30 cellular contexts compared by ENCODE assay signal in genomic region chr2:152005612-152006011, GRCh38.
"Had no signal": no experiment of that assay in that cellular context is flagged by ENCODE, and none has a peak within 500 bp of the region (broad histone marks: within the 10 kb centered on the region; RNA-seq: fewer than 3 reads in every experiment).

No MANE protein-coding gene starts in this region.

- H3K27ac Mint-ChIP-seq: activated naive CD4-positive, alpha-beta T cell treated with anti-CD3 and anti-CD28 coated beads, Interleukin-2, amount 10 ng/mL, durations not matched to agents 7 days and 5 days; activated naive CD8-positive, alpha-beta T cell treated with anti-CD3 and anti-CD28 coated beads, Interleukin-2, amount 10 ng/mL, durations not matched to agents 7 days and 5 days; activated T-helper 1 cell treated with anti-CD3 and anti-CD28 coated beads, Interleukin-12 subunit alpha, Interleukin-12 subunit beta, Interleukin-2, Interleukin-4 antibody, amounts not matched to agents 30 ng/mL and 10 ng/mL and 1 ng/mL, durations not matched to agents 14 hours and 24 hours and 36 hours; brain; natural killer cell; neural progenitor cell; stimulated activated effector memory CD8-positive, alpha-beta T cell treated with anti-CD3 and anti-CD28 coated beads, Interleukin-12 subunit alpha, Interleukin-12 subunit beta, amount 100 ng/mL, for 72 hours; stimulated activated naive CD8-positive, alpha-beta T cell treated with anti-CD3 and anti-CD28 coated beads, Interleukin-15, amount 100 ng/mL, for 72 hours had no signal

- H3K4me3 Mint-ChIP-seq: activated naive CD4-positive, alpha-beta T cell treated with anti-CD3 and anti-CD28 coated beads, Interleukin-2, amount 10 ng/mL, durations not matched to agents 7 days and 5 days; activated naive CD8-positive, alpha-beta T cell treated with anti-CD3 and anti-CD28 coated beads, Interleukin-2, amount 10 ng/mL, durations not matched to agents 7 days and 5 days; activated T-helper 1 cell treated with anti-CD3 and anti-CD28 coated beads, Interleukin-12 subunit alpha, Interleukin-12 subunit beta, Interleukin-2, Interleukin-4 antibody, amounts not matched to agents 30 ng/mL and 10 ng/mL and 1 ng/mL, durations not matched to agents 14 hours and 24 hours and 36 hours; brain; natural killer cell; neural progenitor cell; stimulated activated effector memory CD8-positive, alpha-beta T cell treated with anti-CD3 and anti-CD28 coated beads, Interleukin-12 subunit alpha, Interleukin-12 subunit beta, amount 100 ng/mL, for 72 hours; stimulated activated naive CD8-positive, alpha-beta T cell treated with anti-CD3 and anti-CD28 coated beads, Interleukin-15, amount 100 ng/mL, for 72 hours had no signal

- ATAC-seq: gastrocnemius medialis; stimulated activated effector memory CD8-positive, alpha-beta T cell treated with anti-CD3 and anti-CD28 coated beads, Interleukin-12 subunit alpha, Interleukin-12 subunit beta, amount 100 ng/mL, for 72 hours; stimulated activated naive CD8-positive, alpha-beta T cell treated with anti-CD3 and anti-CD28 coated beads, Interleukin-15, amount 100 ng/mL, for 72 hours had no signal

- H3K9me3 ChIP-seq: ascending aorta, colonic mucosa, gastrocnemius medialis, left ventricle myocardium inferior, psoas muscle, sigmoid colon, thyroid gland, upper lobe of left lung had no signal

- DNase-seq: activated CD4-positive, alpha-beta T cell treated with anti-CD3 and anti-CD28 coated beads for 48 hours; activated CD4-positive, alpha-beta T cell treated with anti-CD3 and anti-CD28 coated beads, Interleukin-2, amount 50 U/mL, for 48 hours; activated CD8-positive, alpha-beta memory T cell treated with anti-CD3 and anti-CD28 coated beads, Interleukin-2, amount 50 U/mL, for 4 hours; activated effector memory CD4-positive, alpha-beta T cell treated with anti-CD3 and anti-CD28 coated beads, Interleukin-2, amount 50 U/mL, for 16 hours; activated naive CD4-positive, alpha-beta T cell treated with anti-CD3 and anti-CD28 coated beads, Interleukin-2, amount 10 ng/mL, durations not matched to agents 7 days and 5 days; activated naive CD8-positive, alpha-beta T cell treated with anti-CD3 and anti-CD28 coated beads, Interleukin-2, amount 10 ng/mL, durations not matched to agents 7 days and 5 days; activated T-cell treated with anti-CD3 and anti-CD28 coated beads, Interleukin-2, amount 50 U/mL, for 1 hour; cerebellar nuclear complex; colonic mucosa; effector CD8-positive, alpha-beta T cell; gastrocnemius medialis; islet precursor cell; left ventricle myocardium inferior; mesendoderm; natural killer cell; occipital lobe; psoas muscle; sigmoid colon; small intestine; stimulated activated CD4-positive, alpha-beta T cell treated with anti-CD3 and anti-CD28 coated beads, Interleukin-4, amount 100 ng/mL, for 24 hours; stimulated activated naive CD8-positive, alpha-beta T cell treated with anti-CD3 and anti-CD28 coated beads, Interleukin-15, amount 100 ng/mL, for 72 hours; substantia nigra; thyroid gland; upper lobe of left lung; WERI-Rb-1 had no signal

- H3K27me3 Mint-ChIP-seq: brain; stimulated activated naive CD8-positive, alpha-beta T cell treated with anti-CD3 and anti-CD28 coated beads, Interleukin-15, amount 100 ng/mL, for 72 hours had no signal

- H3K36me3 Mint-ChIP-seq: activated naive CD4-positive, alpha-beta T cell treated with anti-CD3 and anti-CD28 coated beads, Interleukin-2, amount 10 ng/mL, durations not matched to agents 7 days and 5 days; activated naive CD8-positive, alpha-beta T cell treated with anti-CD3 and anti-CD28 coated beads, Interleukin-2, amount 10 ng/mL, durations not matched to agents 7 days and 5 days; brain; natural killer cell; neural progenitor cell; stimulated activated effector memory CD8-positive, alpha-beta T cell treated with anti-CD3 and anti-CD28 coated beads, Interleukin-12 subunit alpha, Interleukin-12 subunit beta, amount 100 ng/mL, for 72 hours had no signal
